Comparison of ENCODE assay signal across 20 cellular contexts in genomic region chr7:11233871-11234270, GRCh38.
A peak's percentile ranks its signal among the peaks of the same experiment; 100 is the strongest.
DNase-seq lines count a peak whose midpoint lies in the region; TF ChIP-seq lines count a peak whose summit lies in the region.
"Had no signal": no experiment of that assay in that cellular context is flagged by ENCODE, and none has a peak within 500 bp of the region (broad histone marks: within the 10 kb centered on the region; RNA-seq: fewer than 3 reads in every experiment).

No MANE protein-coding gene starts in this region.

- no peak overlapping the region for H3K4me3 Mint-ChIP-seq in endodermal cell
- H3K4me3 Mint-ChIP-seq: B cell; CD4-positive, alpha-beta T cell; CD8-positive, alpha-beta T cell had no signal

- H3K27me3 ChIP-seq in endodermal cell (ENCODE audit: control insufficient read depth, insufficient read depth, low read length, poor library complexity, severe bottlenecking) = no peaks in the 10 kb centered on the region
- no peaks in the 10 kb centered on the region for H3K27me3 ChIP-seq in osteoblast (ENCODE audit: insufficient read depth, low read length)
- H3K27me3 ChIP-seq: BLaER1 treated with 17β-estradiol and CSF1 and Interleukin-3, amounts not matched to agents 10 nM and 100 nM had no signal

- no peak overlapping the region for H2AFZ ChIP-seq in osteoblast (ENCODE audit: low read length)

- H3K27ac Mint-ChIP-seq in endodermal cell = peak overlapping the region; percentile 78
- H3K27ac Mint-ChIP-seq: B cell; CD4-positive, alpha-beta T cell; CD8-positive, alpha-beta T cell had no signal

- no peak for TF ChIP-seq CTCF in endodermal cell (conservative IDR thresholded peaks at IDR 0.05)
- no peak for TF ChIP-seq CTCF in osteoblast (IDR thresholded peaks at IDR 0.05; ENCODE audit: extremely low read depth, low read depth, low read length)

- H3K79me2 ChIP-seq in osteoblast (ENCODE audit: insufficient read depth, low read length) = no peaks in the 10 kb centered on the region

- H3K36me3 Mint-ChIP-seq in endodermal cell (ENCODE audit: low read depth) = no peaks in the 10 kb centered on the region
- H3K36me3 Mint-ChIP-seq: CD8-positive, alpha-beta T cell had no signal

- peak; percentile 26 for DNase-seq in ELF-1 (ENCODE audit: low read depth, low spot score)
- DNase-seq in endodermal cell = no peak
- peak; percentile 37 for DNase-seq in osteoblast (ENCODE audit: insufficient read length, low spot score, missing footprints)
- DNase-seq in NCI-H146 treated with DMSO at 0.1 percent for 48 hours (lab: John Stamatoyannopoulos, UW; ENCODE audit: unreplicated experiment) = no peak
- no peak for DNase-seq in amniotic stem cell (lab: John Stamatoyannopoulos, UW)
- no peak for DNase-seq in NCI-H526 treated with DMSO at 0.1 percent for 48 hours (lab: John Stamatoyannopoulos, UW)
- DNase-seq: AML-193; Caco-2; Calu3; CD4-positive, alpha-beta T cell; CD8-positive, alpha-beta T cell; DMS79 treated with DMSO at 0.1 percent for 48 hours; GDM1 had no signal

- no peaks in the 10 kb centered on the region for H3K27me3 Mint-ChIP-seq in endodermal cell (ENCODE audit: insufficient read depth)
- H3K27me3 Mint-ChIP-seq: B cell; CD4-positive, alpha-beta T cell had no signal

- H3K4me1 Mint-ChIP-seq in endodermal cell = peaks cover 62% of the 10 kb centered on the region
- H3K4me1 Mint-ChIP-seq: B cell had no signal

- H3K4me3 ChIP-seq in endodermal cell (ENCODE audit: low read length) (peak overlapping the region; percentile 42), mesodermal cell (ENCODE audit: extremely low read depth, insufficient read depth, low read length, poor library complexity, severe bottlenecking) (no peak overlapping the region), osteoblast (ENCODE audit: insufficient read depth, low read length) (no peak overlapping the region)
- H3K4me3 ChIP-seq: A549; BLaER1 treated with 17β-estradiol and CSF1 and Interleukin-3, amounts not matched to agents 10 nM and 100 nM; GM12878 had no signal

- H3K4me1 ChIP-seq in endodermal cell (ENCODE audit: control insufficient read depth, insufficient read depth, low read length) (peaks cover 29% of the 10 kb centered on the region), mesodermal cell (ENCODE audit: control insufficient read depth, insufficient read depth, low read length, poor library complexity, severe bottlenecking) (no peaks in the 10 kb centered on the region), osteoblast (ENCODE audit: insufficient read depth, low read length) (no peaks in the 10 kb centered on the region)
- H3K4me1 ChIP-seq: A549; BLaER1 treated with 17β-estradiol and CSF1 and Interleukin-3, amounts not matched to agents 10 nM and 100 nM; Caco-2 had no signal

- H3K9me3 ChIP-seq in endodermal cell (ENCODE audit: control insufficient read depth, low read length) (no peaks in the 10 kb centered on the region), mesodermal cell (ENCODE audit: control insufficient read depth, low read length) (no peaks in the 10 kb centered on the region), osteoblast (ENCODE audit: low read depth, low read length) (no peaks in the 10 kb centered on the region)
- H3K9me3 ChIP-seq: A549; BLaER1 treated with 17β-estradiol and CSF1 and Interleukin-3, amounts not matched to agents 10 nM and 100 nM; Caco-2 had no signal

- H3K27ac ChIP-seq in endodermal cell (ENCODE audit: low read depth, low read length) (no peak overlapping the region), mesodermal cell (ENCODE audit: low read depth, low read length, severe bottlenecking) (peak overlapping the region; percentile 46), osteoblast (ENCODE audit: low read depth, low read length) (no peak overlapping the region)
- H3K27ac ChIP-seq: 22Rv1; A549; BLaER1 treated with 17β-estradiol and CSF1 and Interleukin-3, amounts not matched to agents 10 nM and 100 nM; C4-2B had no signal

- H3K9ac ChIP-seq in endodermal cell (ENCODE audit: extremely low read depth, low read length, poor library complexity, severe bottlenecking) = no peak overlapping the region
- H3K9ac ChIP-seq: BLaER1 treated with 17β-estradiol and CSF1 and Interleukin-3, amounts not matched to agents 10 nM and 100 nM had no signal

- no peaks in the 10 kb centered on the region for H3K36me3 ChIP-seq in endodermal cell (ENCODE audit: control insufficient read depth, insufficient read depth, low read length)
- H3K36me3 ChIP-seq in mesodermal cell (ENCODE audit: control insufficient read depth, insufficient read depth, low read length) = no peaks in the 10 kb centered on the region
- no peaks in the 10 kb centered on the region for H3K36me3 ChIP-seq in osteoblast (ENCODE audit: insufficient read depth, low read length)
- H3K36me3 ChIP-seq: BLaER1 treated with 17β-estradiol and CSF1 and Interleukin-3, amounts not matched to agents 10 nM and 100 nM had no signal

- H4K20me1 ChIP-seq in osteoblast (ENCODE audit: insufficient read depth, low read length) = no peaks in the 10 kb centered on the region
- H4K20me1 ChIP-seq: BLaER1 treated with 17β-estradiol and CSF1 and Interleukin-3, amounts not matched to agents 10 nM and 100 nM had no signal

- no peaks in the 10 kb centered on the region for H3K9me3 Mint-ChIP-seq in endodermal cell
- H3K9me3 Mint-ChIP-seq: CD4-positive, alpha-beta T cell; CD8-positive, alpha-beta T cell had no signal

- no peak overlapping the region for H3K4me2 ChIP-seq in osteoblast (ENCODE audit: insufficient read depth, low read length)
- H3K4me2 ChIP-seq: A549; BLaER1 treated with 17β-estradiol and CSF1 and Interleukin-3, amounts not matched to agents 10 nM and 100 nM had no signal

- WGBS in endodermal cell (ENCODE audit: insufficient coverage in 1 of 2, insufficient read length in 1 of 2), 2 experiments = 68 to 90% methylated on average over 2 of the region's 2 CpGs
- 86 to 90% methylated on average over 2 of the region's 2 CpGs for WGBS in mesodermal cell (ENCODE audit: insufficient coverage in 2 of 2), 2 experiments

Comparison
In these comparisons a context has a peak if more than half of its experiments do, and no peak if none do; other contexts are left out.
1. DNase-seq: peak in ELF-1 (single experiment) and osteoblast (single experiment); none in endodermal cell (single experiment), NCI-H146 treated with DMSO at 0.1 percent for 48 hours (single experiment), amniotic stem cell (single experiment) and NCI-H526 treated with DMSO at 0.1 percent for 48 hours (single experiment).